In genomic region chr20:38353298-38353697, GRCh38 we compare ENCODE assay signal across 2 cellular contexts.
TF ChIP-seq lines count a peak whose summit lies in the region.

No MANE protein-coding gene starts in this region.

TF ChIP-seq in HepG2, 621 proteins besides CTCF, POLR2A, EP300 and RAD21:
- TF ChIP-seq ASH2L (IDR thresholded peaks at IDR 0.05; ENCODE audit: insufficient read length, low read depth, low read length) = no peak
- TF ChIP-seq SIN3A (IDR thresholded peaks at IDR 0.05; ENCODE audit: borderline replicate concordance, low read depth, low read length) = no peak
- no peak for TF ChIP-seq YEATS2 (CRISPR knock-in tag; IDR thresholded peaks at IDR 0.05; ENCODE audit: borderline replicate concordance)
- TF ChIP-seq NFIB (CRISPR knock-in tag; IDR thresholded peaks at IDR 0.05; ENCODE audit: borderline replicate concordance) = no peak
- no peak for TF ChIP-seq SPEN (CRISPR knock-in tag; IDR thresholded peaks at IDR 0.05; ENCODE audit: low read depth)
- no peak for TF ChIP-seq ZNF792 (CRISPR knock-in tag; IDR thresholded peaks at IDR 0.05)
- TF ChIP-seq ATF1 (CRISPR knock-in tag; IDR thresholded peaks at IDR 0.05) = no peak
- TF ChIP-seq ADNP (CRISPR knock-in tag; IDR thresholded peaks at IDR 0.05) = no peak
- TF ChIP-seq, protein P1, sequence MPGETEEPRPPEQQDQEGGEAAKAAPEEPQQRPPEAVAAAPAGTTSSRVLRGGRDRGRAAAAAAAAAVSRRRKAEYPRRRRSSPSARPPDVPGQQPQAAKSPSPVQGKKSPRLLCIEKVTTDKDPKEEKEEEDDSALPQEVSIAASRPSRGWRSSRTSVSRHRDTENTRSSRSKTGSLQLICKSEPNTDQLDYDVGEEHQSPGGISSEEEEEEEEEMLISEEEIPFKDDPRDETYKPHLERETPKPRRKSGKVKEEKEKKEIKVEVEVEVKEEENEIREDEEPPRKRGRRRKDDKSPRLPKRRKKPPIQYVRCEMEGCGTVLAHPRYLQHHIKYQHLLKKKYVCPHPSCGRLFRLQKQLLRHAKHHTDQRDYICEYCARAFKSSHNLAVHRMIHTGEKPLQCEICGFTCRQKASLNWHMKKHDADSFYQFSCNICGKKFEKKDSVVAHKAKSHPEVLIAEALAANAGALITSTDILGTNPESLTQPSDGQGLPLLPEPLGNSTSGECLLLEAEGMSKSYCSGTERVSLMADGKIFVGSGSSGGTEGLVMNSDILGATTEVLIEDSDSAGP (CRISPR knock-in tag; IDR thresholded peaks at IDR 0.05; ENCODE audit: borderline replicate concordance) = no peak
- TF ChIP-seq ZNF367 (CRISPR knock-in tag; IDR thresholded peaks at IDR 0.05; ENCODE audit: borderline replicate concordance) = no peak
- no peak for TF ChIP-seq ZBTB42 (CRISPR knock-in tag; IDR thresholded peaks at IDR 0.05)
- no peak for TF ChIP-seq BCLAF1 (IDR thresholded peaks at IDR 0.05)
- TF ChIP-seq ZNF570 (CRISPR knock-in tag; IDR thresholded peaks at IDR 0.05; ENCODE audit: borderline replicate concordance) = no peak
- TF ChIP-seq, protein P2, sequence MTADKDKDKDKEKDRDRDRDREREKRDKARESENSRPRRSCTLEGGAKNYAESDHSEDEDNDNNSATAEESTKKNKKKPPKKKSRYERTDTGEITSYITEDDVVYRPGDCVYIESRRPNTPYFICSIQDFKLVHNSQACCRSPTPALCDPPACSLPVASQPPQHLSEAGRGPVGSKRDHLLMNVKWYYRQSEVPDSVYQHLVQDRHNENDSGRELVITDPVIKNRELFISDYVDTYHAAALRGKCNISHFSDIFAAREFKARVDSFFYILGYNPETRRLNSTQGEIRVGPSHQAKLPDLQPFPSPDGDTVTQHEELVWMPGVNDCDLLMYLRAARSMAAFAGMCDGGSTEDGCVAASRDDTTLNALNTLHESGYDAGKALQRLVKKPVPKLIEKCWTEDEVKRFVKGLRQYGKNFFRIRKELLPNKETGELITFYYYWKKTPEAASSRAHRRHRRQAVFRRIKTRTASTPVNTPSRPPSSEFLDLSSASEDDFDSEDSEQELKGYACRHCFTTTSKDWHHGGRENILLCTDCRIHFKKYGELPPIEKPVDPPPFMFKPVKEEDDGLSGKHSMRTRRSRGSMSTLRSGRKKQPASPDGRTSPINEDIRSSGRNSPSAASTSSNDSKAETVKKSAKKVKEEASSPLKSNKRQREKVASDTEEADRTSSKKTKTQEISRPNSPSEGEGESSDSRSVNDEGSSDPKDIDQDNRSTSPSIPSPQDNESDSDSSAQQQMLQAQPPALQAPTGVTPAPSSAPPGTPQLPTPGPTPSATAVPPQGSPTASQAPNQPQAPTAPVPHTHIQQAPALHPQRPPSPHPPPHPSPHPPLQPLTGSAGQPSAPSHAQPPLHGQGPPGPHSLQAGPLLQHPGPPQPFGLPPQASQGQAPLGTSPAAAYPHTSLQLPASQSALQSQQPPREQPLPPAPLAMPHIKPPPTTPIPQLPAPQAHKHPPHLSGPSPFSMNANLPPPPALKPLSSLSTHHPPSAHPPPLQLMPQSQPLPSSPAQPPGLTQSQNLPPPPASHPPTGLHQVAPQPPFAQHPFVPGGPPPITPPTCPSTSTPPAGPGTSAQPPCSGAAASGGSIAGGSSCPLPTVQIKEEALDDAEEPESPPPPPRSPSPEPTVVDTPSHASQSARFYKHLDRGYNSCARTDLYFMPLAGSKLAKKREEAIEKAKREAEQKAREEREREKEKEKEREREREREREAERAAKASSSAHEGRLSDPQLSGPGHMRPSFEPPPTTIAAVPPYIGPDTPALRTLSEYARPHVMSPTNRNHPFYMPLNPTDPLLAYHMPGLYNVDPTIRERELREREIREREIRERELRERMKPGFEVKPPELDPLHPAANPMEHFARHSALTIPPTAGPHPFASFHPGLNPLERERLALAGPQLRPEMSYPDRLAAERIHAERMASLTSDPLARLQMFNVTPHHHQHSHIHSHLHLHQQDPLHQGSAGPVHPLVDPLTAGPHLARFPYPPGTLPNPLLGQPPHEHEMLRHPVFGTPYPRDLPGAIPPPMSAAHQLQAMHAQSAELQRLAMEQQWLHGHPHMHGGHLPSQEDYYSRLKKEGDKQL (CRISPR knock-in tag; IDR thresholded peaks at IDR 0.05; ENCODE audit: low read depth) = no peak
- no peak for TF ChIP-seq HES4 (CRISPR knock-in tag; IDR thresholded peaks at IDR 0.05; ENCODE audit: borderline replicate concordance)

TF ChIP-seq in H1, 55 proteins besides CTCF, POLR2A, EP300 and RAD21:
- no peak for TF ChIP-seq HDAC2 (IDR thresholded peaks at IDR 0.05; ENCODE audit: borderline replicate concordance in 1 of 2, low read depth in 2 of 2, low read length in 2 of 2)
- 0 out of 2 replicates have a peak, but pooled peaks have one; percentile 15 for TF ChIP-seq SP1 (IDR thresholded peaks at IDR 0.05; ENCODE audit: low read depth, low read length)
TF ChIP-seq in H1: peak in this region for 1.
